ENCODE assay signal across 21 cellular contexts in the genomic region with DNA sequence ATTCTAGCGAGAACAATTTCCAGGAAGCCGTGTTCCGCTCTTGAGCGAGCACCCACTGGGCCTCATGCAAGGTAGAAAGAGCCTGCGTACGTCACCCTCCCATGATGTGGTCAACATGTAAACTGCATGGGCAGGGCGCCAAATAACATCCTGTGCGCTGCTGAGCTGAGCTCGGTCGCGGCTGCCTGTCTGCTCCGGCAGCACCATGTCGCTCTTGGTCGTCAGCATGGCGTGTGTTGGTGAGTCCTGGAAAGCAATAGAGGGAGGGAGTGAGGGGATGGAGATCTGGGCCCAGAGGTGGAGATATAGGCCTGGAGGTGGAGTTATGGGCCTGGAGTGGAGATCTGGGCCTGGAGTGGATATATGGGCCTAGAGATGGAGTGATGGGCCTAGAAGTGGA. TPM values are rescaled to one million over a fixed set of nuclear protein-coding genes. Genes with fewer than 3 reads are reported as not detected.
DNase-seq lines count a peak whose midpoint lies in the region; ATAC-seq and TF ChIP-seq lines count a peak whose summit lies in the region.
"Not testable (repeated sequence)": the region's sequence is repeated elsewhere in the genome, so short reads cannot be mapped to it uniquely, and the experiment has no call there.
"Had no signal": no experiment of that assay in that cellular context is flagged by ENCODE, and none has a peak within 500 bp of the region (broad histone marks: within the 10 kb centered on the region; RNA-seq: fewer than 3 reads in every experiment).

A gene (plus strand): TSS at position 148 of the 400 bp plus-strand sequence. CDS start 58 bp downstream, at position 206.

- H4K8ac ChIP-seq in neuronal stem cell (ENCODE audit: low read depth, low read length) = not testable (repeated sequence)

- not testable (repeated sequence) for H3K14ac ChIP-seq in neuronal stem cell (ENCODE audit: low read length)

- not testable (repeated sequence) for H4K91ac ChIP-seq in neuronal stem cell (ENCODE audit: low read depth, low read length, poor library complexity)

- H2BK5ac ChIP-seq in neuronal stem cell (ENCODE audit: low read length) = not testable (repeated sequence)

- H3K23ac ChIP-seq in neuronal stem cell (ENCODE audit: low read depth, low read length, poor library complexity) = not testable (repeated sequence)

- H2BK12ac ChIP-seq in neuronal stem cell (ENCODE audit: low read length) = not testable (repeated sequence)

- not testable (repeated sequence) for H3K79me1 ChIP-seq in neuronal stem cell (ENCODE audit: low read depth, low read length)

- not testable (repeated sequence) for H3K18ac ChIP-seq in neuronal stem cell (ENCODE audit: low read length)

- not testable (repeated sequence) for H3K27me3 Mint-ChIP-seq in activated naive CD8-positive, alpha-beta T cell treated with anti-CD3 and anti-CD28 coated beads, Interleukin-2, amount 10 ng/mL, durations not matched to agents 7 days and 5 days; natural killer cell (ENCODE audit: low read depth in 2 of 2); natural killer cell treated with Interleukin-12 subunit alpha and Interleukin-12 subunit beta and Interleukin-15 and Interleukin-18, amount 100 ng/mL, for 72 hours
- H3K27me3 Mint-ChIP-seq in endothelial cell (ENCODE audit: unreplicated experiment) = peaks cover 14% of the 10 kb centered on the region
- peaks cover 11 to 27% (median 11%) of the 10 kb centered on the region in 3 donors for H3K27me3 Mint-ChIP-seq in immature natural killer cell (ENCODE audit: low read depth in 3 of 3)

- peak within 1 kb of the TSS; percentile 70 for H3K27ac ChIP-seq in SJSA1
- not testable (repeated sequence) for H3K27ac ChIP-seq in neuronal stem cell (replicated peaks; ENCODE audit: low read length)

- not testable (repeated sequence) for H3K36me3 Mint-ChIP-seq in activated naive CD8-positive, alpha-beta T cell treated with anti-CD3 and anti-CD28 coated beads, Interleukin-2, amount 10 ng/mL, durations not matched to agents 7 days and 5 days; natural killer cell; natural killer cell treated with Interleukin-12 subunit alpha and Interleukin-12 subunit beta and Interleukin-15 and Interleukin-18, amount 100 ng/mL, for 72 hours
- peaks cover 21% of the 10 kb centered on the region for H3K36me3 Mint-ChIP-seq in endothelial cell (ENCODE audit: low read depth, unreplicated experiment)
- H3K36me3 Mint-ChIP-seq in immature natural killer cell = peaks cover 4 to 24% (median 14%) of the 10 kb centered on the region in 3 donors

- peak within 1 kb of the TSS; percentile 11 for H3K27ac Mint-ChIP-seq in activated naive CD8-positive, alpha-beta T cell treated with anti-CD3 and anti-CD28 coated beads, Interleukin-2, amount 10 ng/mL, durations not matched to agents 7 days and 5 days
- peak within 1 kb of the TSS; percentile 59 for H3K27ac Mint-ChIP-seq in endothelial cell (ENCODE audit: unreplicated experiment)
- peak within 1 kb of the TSS; percentile 87 to 98 (median 92) for H3K27ac Mint-ChIP-seq in immature natural killer cell
- peak within 1 kb of the TSS; percentile 91 to 93 for H3K27ac Mint-ChIP-seq in natural killer cell
- peak within 1 kb of the TSS; percentile 83 to 90 for H3K27ac Mint-ChIP-seq in natural killer cell treated with Interleukin-12 subunit alpha and Interleukin-12 subunit beta and Interleukin-15 and Interleukin-18, amount 100 ng/mL, for 72 hours

- not testable (repeated sequence) for H3K4me3 Mint-ChIP-seq in activated naive CD8-positive, alpha-beta T cell treated with anti-CD3 and anti-CD28 coated beads, Interleukin-2, amount 10 ng/mL, durations not matched to agents 7 days and 5 days
- peak within 1 kb of the TSS; percentile 23 for H3K4me3 Mint-ChIP-seq in endothelial cell (ENCODE audit: unreplicated experiment)
- H3K4me3 Mint-ChIP-seq in immature natural killer cell = peak within 1 kb of the TSS; percentile 66 to 88 (median 72)
- H3K4me3 Mint-ChIP-seq in natural killer cell = peak within 1 kb of the TSS; percentile 76
- peak within 1 kb of the TSS; percentile 74 for H3K4me3 Mint-ChIP-seq in natural killer cell treated with Interleukin-12 subunit alpha and Interleukin-12 subunit beta and Interleukin-15 and Interleukin-18, amount 100 ng/mL, for 72 hours

- H3K27me3 ChIP-seq in SJSA1 (replicated peaks); neuronal stem cell (ENCODE audit: control insufficient read depth in 3 of 3, insufficient read depth in 3 of 3, low read depth in 1 of 3, low read length in 3 of 3): not testable (repeated sequence)

- H3K4me1 ChIP-seq in SJSA1 (replicated peaks) = peaks cover 14% of the 10 kb centered on the region
- not testable (repeated sequence) for H3K4me1 ChIP-seq in neuronal stem cell (ENCODE audit: control insufficient read depth in 2 of 2, insufficient read depth in 1 of 2, low read depth in 1 of 2, low read length in 2 of 2)

- not testable (repeated sequence) for TF ChIP-seq CTCF in endothelial cell (IDR thresholded peaks at IDR 0.05; ENCODE audit: unreplicated experiment); natural killer cell (IDR thresholded peaks at IDR 0.05)

- not testable (repeated sequence) for H2BK15ac ChIP-seq in neuronal stem cell (ENCODE audit: low read length)

- intact Hi-C loops in natural killer cell (cut with micrococcal nuclease) = not testable (repeated sequence)

- H3K4me1 Mint-ChIP-seq in activated naive CD8-positive, alpha-beta T cell treated with anti-CD3 and anti-CD28 coated beads, Interleukin-2, amount 10 ng/mL, durations not matched to agents 7 days and 5 days; endothelial cell (ENCODE audit: unreplicated experiment): not testable (repeated sequence)
- H3K4me1 Mint-ChIP-seq in immature natural killer cell (peaks cover 37 to 43% of the 10 kb centered on the region in 2 donors), natural killer cell (peaks cover 45 to 62% of the 10 kb centered on the region in 2 donors)
- peaks cover 39 to 40% of the 10 kb centered on the region in 2 donors for H3K4me1 Mint-ChIP-seq in natural killer cell treated with Interleukin-12 subunit alpha and Interleukin-12 subunit beta and Interleukin-15 and Interleukin-18, amount 100 ng/mL, for 72 hours (ENCODE audit: low read depth in 2 of 2)

- not testable (repeated sequence) for H2BK120ac ChIP-seq in neuronal stem cell (ENCODE audit: low read depth, low read length)

- H3K9me3 ChIP-seq in SJSA1 (replicated peaks); neuronal stem cell (replicated peaks in 1 of 2; ENCODE audit: control insufficient read depth in 2 of 2, insufficient read depth in 1 of 2, low read depth in 1 of 2, low read length in 2 of 2): not testable (repeated sequence)

- H3K36me3 ChIP-seq in SJSA1; neuronal stem cell (replicated peaks in 1 of 2; ENCODE audit: control insufficient read depth in 2 of 2, insufficient read depth in 2 of 2, low read length in 2 of 2): not testable (repeated sequence)

- no CpG with 5 or more reads among the region's 15 CpGs for WGBS in neuronal stem cell (ENCODE audit: extremely low coverage in 2 of 2, insufficient read length in 2 of 2, insufficient replicate concordance in 1 of 2), 2 donors

- H3K4me2 ChIP-seq in neuronal stem cell (ENCODE audit: insufficient read depth, low read length, poor library complexity, severe bottlenecking) = not testable (repeated sequence)

- H2AFZ ChIP-seq in neuronal stem cell (ENCODE audit: low read length) = not testable (repeated sequence)

- not testable (repeated sequence) for H3K4me3 ChIP-seq in SJSA1; neuronal stem cell (ENCODE audit: low read length in 2 of 2)

- DNase-seq in SJSA1 (ENCODE audit: low read depth in 1 of 2, low spot score in 2 of 2); activated naive CD8-positive, alpha-beta T cell treated with anti-CD3 and anti-CD28 coated beads, Interleukin-2, amount 10 ng/mL, durations not matched to agents 7 days and 5 days; endothelial cell (ENCODE audit: low spot score); natural killer cell; natural killer cell treated with Interleukin-12 subunit alpha and Interleukin-12 subunit beta and Interleukin-15 and Interleukin-18, amount 100 ng/mL, for 72 hours (ENCODE audit: low spot score); neuronal stem cell (ENCODE audit: low spot score): not testable (repeated sequence)
- DNase-seq in immature natural killer cell (peak in 2 of 3 donors; percentile 52 to 67), mesenteric fat pad (ENCODE audit: low spot score) (peak; percentile 45)

- not testable (repeated sequence) for H3K4ac ChIP-seq in neuronal stem cell (ENCODE audit: low read length)

- H3K9me3 Mint-ChIP-seq in activated naive CD8-positive, alpha-beta T cell treated with anti-CD3 and anti-CD28 coated beads, Interleukin-2, amount 10 ng/mL, durations not matched to agents 7 days and 5 days; immature natural killer cell; natural killer cell; natural killer cell treated with Interleukin-12 subunit alpha and Interleukin-12 subunit beta and Interleukin-15 and Interleukin-18, amount 100 ng/mL, for 72 hours: not testable (repeated sequence)
- peaks cover 59% of the 10 kb centered on the region for H3K9me3 Mint-ChIP-seq in endothelial cell (ENCODE audit: unreplicated experiment)

- H2AK5ac ChIP-seq in neuronal stem cell (ENCODE audit: low read depth, low read length) = not testable (repeated sequence)

- peak within 1 kb of the TSS; percentile 21 for H3K9ac ChIP-seq in neuronal stem cell (ENCODE audit: low read depth, low read length, poor library complexity)

- POLR2A ChIA-PET in activated naive CD8-positive, alpha-beta T cell treated with anti-CD3 and anti-CD28 coated beads, Interleukin-2, amount 10 ng/mL, durations not matched to agents 7 days and 5 days (lab: Charles Lee) = not testable (repeated sequence)

- ATAC-seq in activated naive CD8-positive, alpha-beta T cell treated with anti-CD3 and anti-CD28 coated beads, Interleukin-2, amount 10 ng/mL, durations not matched to agents 7 days and 5 days (ENCODE audit: low read depth); natural killer cell treated with Interleukin-12 subunit alpha and Interleukin-12 subunit beta and Interleukin-15 and Interleukin-18, amount 100 ng/mL, for 72 hours: not testable (repeated sequence)
- ATAC-seq in natural killer cell = peak in 2 of 3 donors; percentile 12 to 31

RNA-seq across cellular contexts. Expression of the gene that starts here (rescaled TPM):
- not detected in 2 replicates for total RNA-seq in SJSA1 (2014; rRNA removed; shearing (Covaris generic))
- not detected for total RNA-seq in activated naive CD8-positive, alpha-beta T cell treated with anti-CD3 and anti-CD28 coated beads, Interleukin-2, amount 10 ng/mL, durations not matched to agents 7 days and 5 days
- not detected for total RNA-seq in endothelial cell (ENCODE audit: unreplicated experiment)
- polyA plus RNA-seq in immature natural killer cell = 10 to 100 TPM; 56.9 to 93.2 (median 74.6) TPM
- total RNA-seq in mesenteric fat pad = not detected
- total RNA-seq in natural killer cell = 10 to 100 TPM; 39.5 to 88.2 (median 70.8) TPM
- total RNA-seq in natural killer cell treated with Interleukin-12 subunit alpha and Interleukin-12 subunit beta and Interleukin-15 and Interleukin-18, amount 100 ng/mL, for 72 hours = 10 to 100 TPM; 11.4 to 19.5 TPM
- not detected for polyA plus RNA-seq in neuronal stem cell (2013, experiment 1 of 2)
- not detected for polyA plus RNA-seq in neuronal stem cell (2013, experiment 2 of 2)
- total RNA-seq: A172; A673; B cell; Caco-2; Calu3; CD4-positive, alpha-beta memory T cell; CD4-positive, alpha-beta T cell; CD4-positive, CD25-positive, alpha-beta regulatory T cell; Daoy had no signal
- polyA plus RNA-seq: A549, AG04450, BJ, CD14-positive monocyte had no signal

Comparison
In these comparisons a context has a peak if more than half of its experiments do, and no peak if none do; other contexts are left out.
1. RNA of the gene that starts here (total RNA-seq): 39.5 to 88.2 TPM in natural killer cell and 11.4 to 19.5 TPM in natural killer cell treated with Interleukin-12 subunit alpha and Interleukin-12 subunit beta and Interleukin-15 and Interleukin-18, amount 100 ng/mL, for 72 hours; not detected in mesenteric fat pad (single experiment), not detected in activated naive CD8-positive, alpha-beta T cell treated with anti-CD3 and anti-CD28 coated beads, Interleukin-2, amount 10 ng/mL, durations not matched to agents 7 days and 5 days, not detected in SJSA1 and not detected in endothelial cell (single experiment); every median in the first group is over 10 times any median in the second.
2. Peak in DNase-seq in mesenteric fat pad; RNA of the gene not detected or under 1 TPM.
3. H3K27ac Mint-ChIP-seq: peak in every context shown above with its lines; median percentile 92 in natural killer cell; 92 in immature natural killer cell; 86 in natural killer cell treated with Interleukin-12 subunit alpha and Interleukin-12 subunit beta and Interleukin-15 and Interleukin-18, amount 100 ng/mL, for 72 hours; 59 in endothelial cell; 11 in activated naive CD8-positive, alpha-beta T cell treated with anti-CD3 and anti-CD28 coated beads, Interleukin-2, amount 10 ng/mL, durations not matched to agents 7 days and 5 days.